In genomic region chr1:154857441-154858215, GRCh38 we compare ENCODE assay signal across 24 cellular contexts. TPM values are rescaled to one million over a fixed set of nuclear protein-coding genes. Genes with fewer than 3 reads are reported as not detected.
DNase-seq lines count a peak whose midpoint lies in the region; ATAC-seq and TF ChIP-seq lines count a peak whose summit lies in the region.
"Had no signal": no experiment of that assay in that cellular context is flagged by ENCODE, and none has a peak within 500 bp of the region (broad histone marks: within the 10 kb centered on the region; RNA-seq: fewer than 3 reads in every experiment).

No MANE protein-coding gene starts in this region.

- no peaks in the 10 kb centered on the region for H3K36me3 Mint-ChIP-seq in activated CD4-positive, alpha-beta memory T cell treated with anti-CD3 and anti-CD28 coated beads for 36 hours
- H3K36me3 Mint-ChIP-seq in activated CD4-positive, alpha-beta memory T cell treated with anti-CD3 and anti-CD28 coated beads, Interleukin-2, amount 10 ng/mL, durations not matched to agents 7 days and 5 days (ENCODE audit: low read depth) = no peaks in the 10 kb centered on the region
- H3K36me3 Mint-ChIP-seq in neural progenitor cell = no peaks in the 10 kb centered on the region

- peak overlapping the region; percentile 68 for H3K4me3 ChIP-seq in GM12864 (ENCODE audit: low read depth, low read length)
- peak overlapping the region; percentile 76 for H3K4me3 ChIP-seq in OCI-LY1 (ENCODE audit: low read depth, low read length, poor library complexity, severe bottlenecking)
- no peak overlapping the region for H3K4me3 ChIP-seq in neural progenitor cell
- H3K4me3 ChIP-seq in lower lobe of right lung = no peak overlapping the region

- no peaks in the 10 kb centered on the region for H3K9me2 ChIP-seq in OCI-LY1 (ENCODE audit: low read depth, low read length)

- DNase-seq in activated CD4-positive, alpha-beta memory T cell treated with anti-CD3 and anti-CD28 coated beads for 36 hours = peak; percentile 68
- no peak for DNase-seq in activated CD4-positive, alpha-beta memory T cell treated with anti-CD3 and anti-CD28 coated beads, Interleukin-2, amount 10 ng/mL, durations not matched to agents 7 days and 5 days
- DNase-seq in GM12864 (ENCODE audit: low read depth) (no peak), neural progenitor cell (ENCODE audit: low spot score) (no peak), lower lobe of right lung (no peak), NCI-H2081 (lab: John Stamatoyannopoulos, UW) (no peak)
- DNase-seq: activated CD4-positive, CD25-positive, alpha-beta regulatory T cell; activated naive CD4-positive, alpha-beta T cell treated with Interleukin-2 at 50 U/mL for 16 hours; anterior cingulate cortex; caudate nucleus; COR-L47; DMS79; H7; mesendoderm; NCI-H1417; NCI-H510A; retina; T1000 had no signal

- H3K9ac ChIP-seq in OCI-LY1 (ENCODE audit: low read length) (peak overlapping the region; percentile 88), neural progenitor cell (no peak overlapping the region)

- CTCF ChIA-PET in activated CD4-positive, alpha-beta memory T cell treated with anti-CD3 and anti-CD28 coated beads for 36 hours (lab: Charles Lee) = interaction anchor here (1.2 to 4.2 kb wide), 3 partner anchors 20 to 298 kb away, joined by 4 to 23 read pairs (median 6); no protein-coding TSS in a partner anchor
- CTCF ChIA-PET in activated CD4-positive, alpha-beta memory T cell treated with anti-CD3 and anti-CD28 coated beads, Interleukin-2, amount 10 ng/mL, durations not matched to agents 7 days and 5 days (lab: Charles Lee) = interaction anchor here (1.6 kb wide), 1 partner anchor 11 kb away, joined by 5 read pairs; no protein-coding TSS in a partner anchor

- peaks cover 73% of the 10 kb centered on the region for H3K4me1 ChIP-seq in OCI-LY1 (ENCODE audit: insufficient read depth, low read length, severe bottlenecking)
- H3K4me1 ChIP-seq in neural progenitor cell = peaks cover 10% of the 10 kb centered on the region
- peaks cover 12% of the 10 kb centered on the region for H3K4me1 ChIP-seq in lower lobe of right lung

- no peak overlapping the region for H3K27ac Mint-ChIP-seq in activated CD4-positive, alpha-beta memory T cell treated with anti-CD3 and anti-CD28 coated beads for 36 hours
- H3K27ac Mint-ChIP-seq in activated CD4-positive, alpha-beta memory T cell treated with anti-CD3 and anti-CD28 coated beads, Interleukin-2, amount 10 ng/mL, durations not matched to agents 7 days and 5 days = no peak overlapping the region
- peak overlapping the region; percentile 89 for H3K27ac Mint-ChIP-seq in neural progenitor cell
- H3K27ac Mint-ChIP-seq: dendritic cell treated with granulocyte-macrophage colony-stimulating factor and Interleukin-4, amounts not matched to agents 40 ng/mL and 50 ng/mL, for 4 days had no signal

- no peaks in the 10 kb centered on the region for H4K20me1 ChIP-seq in OCI-LY1 (ENCODE audit: insufficient read depth, low read length)
- peaks cover 4% of the 10 kb centered on the region for H4K20me1 ChIP-seq in neural progenitor cell (ENCODE audit: low read depth)

- H3K27me3 ChIP-seq in OCI-LY1 (ENCODE audit: insufficient read depth, low read length) (no peaks in the 10 kb centered on the region), neural progenitor cell (no peaks in the 10 kb centered on the region), lower lobe of right lung (ENCODE audit: low read depth) (no peaks in the 10 kb centered on the region)

- ATAC-seq in GM21825 (IDR thresholded peaks at IDR 0.05; ENCODE audit: unreplicated experiment) (no peak), lower lobe of right lung (no peak)
- ATAC-seq: SK-N-SH treated with all-trans-retinoic acid at 6 μM for 48 hours had no signal

- peak overlapping the region; percentile 98 for H3K27ac ChIP-seq in OCI-LY1 (ENCODE audit: low read depth, low read length, poor library complexity, severe bottlenecking)
- no peak overlapping the region for H3K27ac ChIP-seq in neural progenitor cell
- no peak overlapping the region for H3K27ac ChIP-seq in lower lobe of right lung
- H3K27ac ChIP-seq: RWPE1 had no signal

- POLR2A ChIA-PET in activated CD4-positive, alpha-beta memory T cell treated with anti-CD3 and anti-CD28 coated beads for 36 hours (lab: Charles Lee) = interaction anchor here (1.3 to 2.2 kb wide), 2 partner anchors 10 to 83 kb away, joined by 3 to 10 read pairs; no protein-coding TSS in a partner anchor
- POLR2A ChIA-PET in activated CD4-positive, alpha-beta memory T cell treated with anti-CD3 and anti-CD28 coated beads, Interleukin-2, amount 10 ng/mL, durations not matched to agents 7 days and 5 days (lab: Charles Lee) = interaction anchor here (1.0 kb wide), 1 partner anchor 12 kb away, joined by 3 read pairs; no protein-coding TSS in a partner anchor

- H3K79me2 ChIP-seq in OCI-LY1 (ENCODE audit: insufficient read depth, low read length) (peaks cover 40% of the 10 kb centered on the region), neural progenitor cell (ENCODE audit: low read depth) (no peaks in the 10 kb centered on the region)

- peaks cover 10% of the 10 kb centered on the region for H3K36me3 ChIP-seq in OCI-LY1 (ENCODE audit: insufficient read depth, low read length)
- no peaks in the 10 kb centered on the region for H3K36me3 ChIP-seq in neural progenitor cell
- H3K36me3 ChIP-seq in lower lobe of right lung = no peaks in the 10 kb centered on the region

- H2AFZ ChIP-seq in OCI-LY1 (ENCODE audit: low read length) (no peak overlapping the region), neural progenitor cell (replicated peaks) (no peak overlapping the region)

- H3K9me3 Mint-ChIP-seq in activated CD4-positive, alpha-beta memory T cell treated with anti-CD3 and anti-CD28 coated beads for 36 hours = no peaks in the 10 kb centered on the region
- H3K9me3 Mint-ChIP-seq in activated CD4-positive, alpha-beta memory T cell treated with anti-CD3 and anti-CD28 coated beads, Interleukin-2, amount 10 ng/mL, durations not matched to agents 7 days and 5 days = no peaks in the 10 kb centered on the region
- no peaks in the 10 kb centered on the region for H3K9me3 Mint-ChIP-seq in neural progenitor cell
- H3K9me3 Mint-ChIP-seq: dendritic cell treated with granulocyte-macrophage colony-stimulating factor and Interleukin-4, amounts not matched to agents 40 ng/mL and 50 ng/mL, for 4 days had no signal

- H3F3A ChIP-seq in OCI-LY1 (ENCODE audit: insufficient read depth, low read length) (no peaks in the 10 kb centered on the region), neural progenitor cell (ENCODE audit: low read depth) (peaks cover 4% of the 10 kb centered on the region)

- no peak for TF ChIP-seq CTCF in GM12864 (IDR thresholded peaks at IDR 0.05; ENCODE audit: low read depth, low read length, missing control alignments)
- TF ChIP-seq CTCF in OCI-LY1 (IDR thresholded peaks at IDR 0.05; ENCODE audit: low read length) = no peak
- TF ChIP-seq CTCF in neural progenitor cell (IDR thresholded peaks at IDR 0.05) = no peak
- TF ChIP-seq CTCF in lower lobe of right lung (IDR thresholded peaks at IDR 0.05) = no peak

- H3K27me3 Mint-ChIP-seq in activated CD4-positive, alpha-beta memory T cell treated with anti-CD3 and anti-CD28 coated beads for 36 hours = peaks cover 20% of the 10 kb centered on the region
- peaks cover 12% of the 10 kb centered on the region for H3K27me3 Mint-ChIP-seq in activated CD4-positive, alpha-beta memory T cell treated with anti-CD3 and anti-CD28 coated beads, Interleukin-2, amount 10 ng/mL, durations not matched to agents 7 days and 5 days
- H3K27me3 Mint-ChIP-seq in neural progenitor cell (ENCODE audit: insufficient read depth, low read depth) = peaks cover 3% of the 10 kb centered on the region

- intact Hi-C loops in activated CD4-positive, alpha-beta memory T cell treated with anti-CD3 and anti-CD28 coated beads for 36 hours (cut with micrococcal nuclease) = loop anchor here (1.0 to 10.0 kb wide), 4 partner anchors 8 to 383 kb away; partner anchors contain the start of gene ADAR
- intact Hi-C loops in lower lobe of right lung (cut with DNase I) = no loop called here

- no peak overlapping the region for H3K4me3 Mint-ChIP-seq in activated CD4-positive, alpha-beta memory T cell treated with anti-CD3 and anti-CD28 coated beads for 36 hours
- no peak overlapping the region for H3K4me3 Mint-ChIP-seq in activated CD4-positive, alpha-beta memory T cell treated with anti-CD3 and anti-CD28 coated beads, Interleukin-2, amount 10 ng/mL, durations not matched to agents 7 days and 5 days
- H3K4me3 Mint-ChIP-seq in neural progenitor cell = peak overlapping the region; percentile 7
- H3K4me3 Mint-ChIP-seq: dendritic cell treated with granulocyte-macrophage colony-stimulating factor and Interleukin-4, amounts not matched to agents 40 ng/mL and 50 ng/mL, for 4 days had no signal

- H3K9me3 ChIP-seq in OCI-LY1 (ENCODE audit: low read length) (no peaks in the 10 kb centered on the region), neural progenitor cell (ENCODE audit: low read depth) (no peaks in the 10 kb centered on the region), lower lobe of right lung (no peaks in the 10 kb centered on the region)

- peak overlapping the region; percentile 94 for H3K4me2 ChIP-seq in OCI-LY1 (ENCODE audit: low read length)
- no peak overlapping the region for H3K4me2 ChIP-seq in neural progenitor cell

- H3K4me1 Mint-ChIP-seq in activated CD4-positive, alpha-beta memory T cell treated with anti-CD3 and anti-CD28 coated beads for 36 hours (ENCODE audit: low read depth) = peaks cover 32% of the 10 kb centered on the region
- H3K4me1 Mint-ChIP-seq in activated CD4-positive, alpha-beta memory T cell treated with anti-CD3 and anti-CD28 coated beads, Interleukin-2, amount 10 ng/mL, durations not matched to agents 7 days and 5 days = peaks cover 11% of the 10 kb centered on the region
- peaks cover 25% of the 10 kb centered on the region for H3K4me1 Mint-ChIP-seq in neural progenitor cell

RNA-seq across cellular contexts. Expression of gene KCNN3, which starts 12.5 kb away (rescaled TPM):
- under 1 TPM; 0.02 to 0.14 TPM for total RNA-seq in activated CD4-positive, alpha-beta memory T cell treated with anti-CD3 and anti-CD28 coated beads for 36 hours
- under 1 TPM in 1 of 2 experiments, not detected in 1; 0.10 TPM for total RNA-seq in activated CD4-positive, alpha-beta memory T cell treated with anti-CD3 and anti-CD28 coated beads, Interleukin-2, amount 10 ng/mL, durations not matched to agents 7 days and 5 days
- 4.3 and 4.7 TPM in 2 replicates for total RNA-seq in neural progenitor cell (ENCODE audit: low replicate concordance)
- total RNA-seq in lower lobe of right lung = 4.4 TPM
- total RNA-seq: fibroblast of lung had no signal

Comparison
In these comparisons a context has a peak if more than half of its experiments do, and no peak if none do; other contexts are left out.
1. H3K4me3 ChIP-seq: peak in GM12864 (single experiment) and OCI-LY1 (single experiment); none in neural progenitor cell (single experiment) and lower lobe of right lung (single experiment).